In the genomic region with DNA sequence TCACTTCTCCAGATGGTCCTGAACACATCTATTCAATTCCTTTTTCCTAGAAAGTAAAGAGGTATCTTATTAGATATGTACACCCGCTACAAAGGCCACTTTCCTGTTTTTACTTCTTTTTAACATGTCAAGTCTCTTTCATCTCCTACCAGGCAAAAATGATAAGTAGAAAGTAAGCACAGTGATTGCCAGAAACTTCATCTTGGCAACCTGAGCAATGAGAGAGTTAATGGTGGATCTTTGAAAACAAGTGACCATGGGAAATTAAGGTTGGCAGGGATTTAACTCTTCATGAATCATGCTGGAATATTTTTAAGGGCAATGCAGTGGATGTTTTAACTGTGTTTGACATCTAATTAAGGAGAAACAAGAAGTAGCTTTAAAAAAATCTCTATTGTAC, we compare ENCODE assay signal across 12 cellular contexts. TPM values are rescaled to one million over a fixed set of nuclear protein-coding genes. Genes with fewer than 3 reads are reported as not detected.
DNase-seq lines count a peak whose midpoint lies in the region; ATAC-seq and TF ChIP-seq lines count a peak whose summit lies in the region.
"Had no signal": no experiment of that assay in that cellular context is flagged by ENCODE, and none has a peak within 500 bp of the region (broad histone marks: within the 10 kb centered on the region; RNA-seq: fewer than 3 reads in every experiment).

No MANE protein-coding gene starts in this region.

- H2AFZ ChIP-seq in osteoblast (ENCODE audit: low read length), result no peak overlapping the region

- ATAC-seq in HG02571 (IDR thresholded peaks at IDR 0.05; ENCODE audit: unreplicated experiment) (no peak), GM19463 (IDR thresholded peaks at IDR 0.05; ENCODE audit: unreplicated experiment) (no peak)
- ATAC-seq: body of pancreas, left lung had no signal

- H3K9me3 ChIP-seq in osteoblast (ENCODE audit: low read depth, low read length), result no peaks in the 10 kb centered on the region
- H3K9me3 ChIP-seq: body of pancreas, left lung, prostate gland, thoracic aorta had no signal

- no peak for TF ChIP-seq CTCF in osteoblast (IDR thresholded peaks at IDR 0.05; ENCODE audit: extremely low read depth, low read depth, low read length)

- DNase-seq in EH (ENCODE audit: low read depth) (peak; percentile 49), NCI-H69 (lab: John Stamatoyannopoulos, UW) (peak; percentile 50), fibroblast of gingiva (ENCODE audit: low read depth) (peak; percentile 10), osteoblast (ENCODE audit: insufficient read length, low spot score, missing footprints) (no peak), posterior cingulate gyrus (no peak), T1000 (lab: John Stamatoyannopoulos, UW) (no peak)
- DNase-seq: body of pancreas, left lung had no signal

- H3K4me3 ChIP-seq in osteoblast (ENCODE audit: insufficient read depth, low read length), result no peak overlapping the region
- H3K4me3 ChIP-seq: body of pancreas, left lung, prostate gland, thoracic aorta had no signal

- H3K4me1 ChIP-seq in osteoblast (ENCODE audit: insufficient read depth, low read length), result peaks cover 20% of the 10 kb centered on the region
- H3K4me1 ChIP-seq: prostate gland had no signal

- H3K27me3 ChIP-seq in osteoblast (ENCODE audit: insufficient read depth, low read length), result no peaks in the 10 kb centered on the region
- H3K27me3 ChIP-seq: left lung had no signal

- intact Hi-C loops in posterior cingulate gyrus (cut with DNase I), result no loop called here

- H3K4me2 ChIP-seq in osteoblast (ENCODE audit: insufficient read depth, low read length), result peak overlapping the region; percentile 11

- no peaks in the 10 kb centered on the region for H3K36me3 ChIP-seq in osteoblast (ENCODE audit: insufficient read depth, low read length)
- H3K36me3 ChIP-seq: left lung, prostate gland, thoracic aorta had no signal

- H4K20me1 ChIP-seq in osteoblast (ENCODE audit: insufficient read depth, low read length), result no peaks in the 10 kb centered on the region

- H3K27ac ChIP-seq in osteoblast (ENCODE audit: low read depth, low read length), result no peak overlapping the region
- H3K27ac ChIP-seq: body of pancreas, prostate gland, thoracic aorta had no signal

- H3K79me2 ChIP-seq in osteoblast (ENCODE audit: insufficient read depth, low read length), result peaks cover 3% of the 10 kb centered on the region

RNA-seq across cellular contexts. Expression of a gene that starts 2.7 kb away (rescaled TPM):
- total RNA-seq in osteoblast, result 2.5 and 35.1 TPM in 2 replicates

Comparison
In these comparisons a context has a peak if more than half of its experiments do, and no peak if none do; other contexts are left out.
1. DNase-seq: peak in EH (single experiment), NCI-H69 (single experiment) and fibroblast of gingiva (single experiment); none in osteoblast (single experiment), posterior cingulate gyrus (0 of 10) and T1000 (single experiment).